36 cellular contexts compared by ENCODE assay signal in genomic region chr7:40346554-40346953, GRCh38.
"Had no signal": no experiment of that assay in that cellular context is flagged by ENCODE, and none has a peak within 500 bp of the region (broad histone marks: within the 10 kb centered on the region; RNA-seq: fewer than 3 reads in every experiment).

No MANE protein-coding gene starts in this region.

- H3K4me3 ChIP-seq: adrenal gland, body of pancreas, breast epithelium had no signal

- H3K27ac Mint-ChIP-seq: activated CD4-positive, alpha-beta memory T cell treated with anti-CD3 and anti-CD28 coated beads for 36 hours; activated CD4-positive, alpha-beta T cell treated with anti-CD3 and anti-CD28 coated beads, Interleukin-2, amount 10 ng/mL, durations not matched to agents 24 days and 14 days; activated CD8-positive, alpha-beta T cell treated with anti-CD3 and anti-CD28 coated beads for 36 hours; activated naive CD4-positive, alpha-beta T cell treated with anti-CD3 and anti-CD28 coated beads for 36 hours; activated naive CD4-positive, alpha-beta T cell treated with anti-CD3 and anti-CD28 coated beads, Interleukin-2, amount 50 U/mL, for 72 hours; activated naive CD8-positive, alpha-beta T cell treated with anti-CD3 and anti-CD28 coated beads for 36 hours; activated T-cell treated with anti-CD3 and anti-CD28 coated beads, Interleukin-2, amount 50 U/mL, for 72 hours; activated T-helper 1 cell treated with anti-CD3 and anti-CD28 coated beads, Interleukin-12 subunit alpha, Interleukin-12 subunit beta, Interleukin-2, Interleukin-4 antibody, amounts not matched to agents 30 ng/mL and 10 ng/mL and 1 ng/mL, durations not matched to agents 14 hours and 24 hours and 36 hours; activated T-helper 17 cell treated with anti-CD3 and anti-CD28 coated beads, Interleukin-2, amount 50 U/mL, for 72 hours; T-helper 1 cell treated with Interleukin-12 subunit alpha and Interleukin-12 subunit beta and Interleukin-4 antibody, amounts not matched to agents 30 μg/mL and 1 μg/mL, for 36 hours; T-helper 2 cell treated with Interferon-gamma antibody and Interleukin-4, amounts not matched to agents 5 μg/mL and 100 μg/mL, for 36 hours; WTC11 had no signal

- H3K27me3 ChIP-seq: adrenal gland, body of pancreas, brain microvascular endothelial cell, breast epithelium had no signal

- H3K9me3 Mint-ChIP-seq: activated CD4-positive, alpha-beta memory T cell treated with anti-CD3 and anti-CD28 coated beads for 36 hours; activated CD4-positive, alpha-beta T cell treated with anti-CD3 and anti-CD28 coated beads, Interleukin-2, amount 10 ng/mL, durations not matched to agents 24 days and 14 days; activated CD8-positive, alpha-beta T cell treated with anti-CD3 and anti-CD28 coated beads for 36 hours; activated naive CD4-positive, alpha-beta T cell treated with anti-CD3 and anti-CD28 coated beads for 36 hours; activated naive CD4-positive, alpha-beta T cell treated with anti-CD3 and anti-CD28 coated beads, Interleukin-2, amount 50 U/mL, for 72 hours; activated naive CD8-positive, alpha-beta T cell treated with anti-CD3 and anti-CD28 coated beads for 36 hours; activated T-cell treated with anti-CD3 and anti-CD28 coated beads, Interleukin-2, amount 50 U/mL, for 4 hours; activated T-cell treated with anti-CD3 and anti-CD28 coated beads, Interleukin-2, amount 50 U/mL, for 72 hours; activated T-helper 1 cell treated with anti-CD3 and anti-CD28 coated beads, Interleukin-12 subunit alpha, Interleukin-12 subunit beta, Interleukin-2, Interleukin-4 antibody, amounts not matched to agents 30 ng/mL and 10 ng/mL and 1 ng/mL, durations not matched to agents 14 hours and 24 hours and 36 hours; activated T-helper 17 cell treated with anti-CD3 and anti-CD28 coated beads, Interleukin-2, amount 50 U/mL, for 72 hours; T-helper 1 cell treated with Interleukin-12 subunit alpha and Interleukin-12 subunit beta and Interleukin-4 antibody, amounts not matched to agents 30 μg/mL and 1 μg/mL, for 36 hours; T-helper 2 cell treated with Interferon-gamma antibody and Interleukin-4, amounts not matched to agents 5 μg/mL and 100 μg/mL, for 36 hours; WTC11 had no signal

- H3K36me3 Mint-ChIP-seq: activated CD4-positive, alpha-beta memory T cell treated with anti-CD3 and anti-CD28 coated beads for 36 hours; activated naive CD4-positive, alpha-beta T cell treated with anti-CD3 and anti-CD28 coated beads, Interleukin-2, amount 50 U/mL, for 72 hours; activated naive CD8-positive, alpha-beta T cell treated with anti-CD3 and anti-CD28 coated beads for 36 hours; WTC11 had no signal

- H3K4me1 ChIP-seq: adrenal gland, body of pancreas, breast epithelium had no signal

- H3K9me3 ChIP-seq: adrenal gland, body of pancreas, breast epithelium had no signal

- H3K27me3 Mint-ChIP-seq: activated CD4-positive, alpha-beta T cell treated with anti-CD3 and anti-CD28 coated beads, Interleukin-2, amount 10 ng/mL, durations not matched to agents 24 days and 14 days; activated CD8-positive, alpha-beta T cell treated with anti-CD3 and anti-CD28 coated beads for 36 hours; activated naive CD8-positive, alpha-beta T cell treated with anti-CD3 and anti-CD28 coated beads for 36 hours; activated T-helper 17 cell treated with anti-CD3 and anti-CD28 coated beads, Interleukin-2, amount 50 U/mL, for 72 hours had no signal

- H3K27ac ChIP-seq: adrenal gland, body of pancreas, brain microvascular endothelial cell, breast epithelium, WERI-Rb-1 had no signal

- DNase-seq: activated CD4-positive, alpha-beta memory T cell treated with anti-CD3 and anti-CD28 coated beads for 36 hours; activated CD4-positive, alpha-beta T cell treated with anti-CD3 and anti-CD28 coated beads for 1 hour; activated CD4-positive, alpha-beta T cell treated with anti-CD3 and anti-CD28 coated beads for 4 hours; activated CD4-positive, alpha-beta T cell treated with anti-CD3 and anti-CD28 coated beads, Interleukin-2, amount 10 ng/mL, durations not matched to agents 24 days and 14 days; activated CD4-positive, alpha-beta T cell treated with anti-CD3 and anti-CD28 coated beads, Interleukin-2, amount 50 U/mL, for 1 hour; activated CD4-positive, alpha-beta T cell treated with anti-CD3 and anti-CD28 coated beads, Interleukin-2, amount 50 U/mL, for 4 hours; activated CD4-positive, CD25-positive, alpha-beta regulatory T cell; activated CD8-positive, alpha-beta memory T cell treated with anti-CD3 and anti-CD28 coated beads, Interleukin-2, amount 50 U/mL, for 4 hours; activated CD8-positive, alpha-beta T cell treated with anti-CD3 and anti-CD28 coated beads for 36 hours; activated effector memory CD4-positive, alpha-beta T cell treated with anti-CD3 and anti-CD28 coated beads, Interleukin-2, amount 50 U/mL, for 16 hours; activated gamma-delta T cell treated with Interleukin-2 at 50 U/mL for 16 hours; activated naive CD4-positive, alpha-beta T cell; activated naive CD4-positive, alpha-beta T cell treated with anti-CD3 and anti-CD28 coated beads for 36 hours; activated naive CD4-positive, alpha-beta T cell treated with anti-CD3 and anti-CD28 coated beads, Interleukin-2, amount 50 U/mL, for 16 hours; activated naive CD8-positive, alpha-beta T cell treated with anti-CD3 and anti-CD28 coated beads for 36 hours; activated T-cell treated with anti-CD3 and anti-CD28 coated beads for 4 hours; activated T-cell treated with anti-CD3 and anti-CD28 coated beads, Interleukin-2, amount 50 U/mL, for 1 hour; activated T-cell treated with anti-CD3 and anti-CD28 coated beads, Interleukin-2, amount 50 U/mL, for 4 hours; activated T-cell treated with anti-CD3 and anti-CD28 coated beads, Interleukin-2, amount 50 U/mL, for 72 hours; adrenal gland; amniotic stem cell; aorta; body of pancreas; brain microvascular endothelial cell; central memory CD4-positive, alpha-beta T cell; T-helper 2 cell; T-helper 9 cell; WERI-Rb-1 had no signal

- H3K4me1 Mint-ChIP-seq: activated CD4-positive, alpha-beta T cell treated with anti-CD3 and anti-CD28 coated beads, Interleukin-2, amount 10 ng/mL, durations not matched to agents 24 days and 14 days; activated T-helper 17 cell treated with anti-CD3 and anti-CD28 coated beads, Interleukin-2, amount 50 U/mL, for 72 hours; WTC11 had no signal

- ATAC-seq: activated CD4-positive, CD25-positive, alpha-beta regulatory T cell treated with anti-CD3 and anti-CD28 coated beads, Interleukin-2, amount 50 U/mL, for 24 hours; activated CD8-positive, alpha-beta T cell treated with anti-CD3 and anti-CD28 coated beads for 36 hours; activated naive CD4-positive, alpha-beta T cell treated with anti-CD3 and anti-CD28 coated beads, Interleukin-2, amount 50 U/mL, for 72 hours; activated T-cell treated with anti-CD3 and anti-CD28 coated beads, Interleukin-2, amount 50 U/mL, for 4 hours; activated T-cell treated with anti-CD3 and anti-CD28 coated beads, Interleukin-2, amount 50 U/mL, for 72 hours; activated T-helper 17 cell treated with anti-CD3 and anti-CD28 coated beads, Interleukin-2, amount 50 U/mL, for 72 hours; body of pancreas; WTC11 had no signal

- H3K36me3 ChIP-seq: adrenal gland, brain microvascular endothelial cell, breast epithelium, WERI-Rb-1 had no signal

- H3K4me3 Mint-ChIP-seq: activated CD4-positive, alpha-beta memory T cell treated with anti-CD3 and anti-CD28 coated beads for 36 hours; activated CD4-positive, alpha-beta T cell treated with anti-CD3 and anti-CD28 coated beads, Interleukin-2, amount 10 ng/mL, durations not matched to agents 24 days and 14 days; activated CD8-positive, alpha-beta T cell treated with anti-CD3 and anti-CD28 coated beads for 36 hours; activated naive CD4-positive, alpha-beta T cell treated with anti-CD3 and anti-CD28 coated beads for 36 hours; activated naive CD8-positive, alpha-beta T cell treated with anti-CD3 and anti-CD28 coated beads for 36 hours; activated T-cell treated with anti-CD3 and anti-CD28 coated beads, Interleukin-2, amount 50 U/mL, for 4 hours; activated T-cell treated with anti-CD3 and anti-CD28 coated beads, Interleukin-2, amount 50 U/mL, for 72 hours; activated T-helper 1 cell treated with anti-CD3 and anti-CD28 coated beads, Interleukin-12 subunit alpha, Interleukin-12 subunit beta, Interleukin-2, Interleukin-4 antibody, amounts not matched to agents 30 ng/mL and 10 ng/mL and 1 ng/mL, durations not matched to agents 14 hours and 24 hours and 36 hours; activated T-helper 17 cell treated with anti-CD3 and anti-CD28 coated beads, Interleukin-2, amount 50 U/mL, for 72 hours; T-helper 1 cell treated with Interleukin-12 subunit alpha and Interleukin-12 subunit beta and Interleukin-4 antibody, amounts not matched to agents 30 μg/mL and 1 μg/mL, for 36 hours; T-helper 2 cell treated with Interferon-gamma antibody and Interleukin-4, amounts not matched to agents 5 μg/mL and 100 μg/mL, for 36 hours; WTC11 had no signal
